In the genomic region with DNA sequence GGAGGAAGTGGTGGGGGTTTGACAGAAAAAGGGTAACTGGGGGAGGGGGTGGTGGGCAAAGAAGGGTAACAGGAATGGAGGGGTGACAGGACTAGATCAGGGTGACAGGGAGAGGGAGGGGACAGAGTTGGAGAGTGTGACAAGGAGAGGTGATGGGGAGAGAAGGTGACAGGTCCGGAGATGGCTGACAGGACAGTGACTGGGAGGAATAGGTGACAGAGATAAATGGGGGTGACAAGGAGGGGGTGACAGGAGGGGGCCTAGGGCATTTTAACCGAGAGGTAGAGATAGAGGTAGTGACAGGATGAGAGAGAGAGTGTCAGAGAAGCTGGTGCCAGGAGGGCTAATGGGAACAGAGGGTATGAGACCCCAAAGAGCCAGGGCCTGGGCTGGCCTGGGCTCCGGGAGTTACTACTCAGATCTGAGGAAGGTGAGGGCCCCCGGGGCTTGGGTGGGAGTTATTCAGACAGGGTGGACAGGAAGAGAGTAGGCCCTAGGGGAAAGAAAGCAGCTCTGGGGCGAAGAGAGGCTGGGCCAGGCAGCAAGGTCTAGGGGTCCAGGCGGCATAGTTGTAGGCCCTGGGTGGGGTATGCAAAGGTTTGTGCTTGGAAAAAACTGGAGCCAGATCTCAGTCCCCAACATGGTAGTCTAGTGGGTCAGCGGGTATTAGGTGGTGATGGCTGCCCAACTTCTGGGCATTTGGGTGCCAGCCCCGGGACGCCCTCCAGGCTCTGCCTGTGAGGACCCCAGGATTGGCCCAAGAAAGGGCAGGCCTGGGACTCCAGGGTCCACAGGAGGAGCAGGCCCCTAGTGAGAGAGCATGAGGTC, we compare ENCODE assay signal across 7 cellular contexts. TPM values are rescaled to one million over a fixed set of nuclear protein-coding genes. Genes with fewer than 3 reads are reported as not detected.
DNase-seq lines count a peak whose midpoint lies in the region; ATAC-seq and TF ChIP-seq lines count a peak whose summit lies in the region.

No MANE protein-coding gene starts in this region.

- no peaks in the 10 kb centered on the region for H3K9me3 Mint-ChIP-seq in WTC11

- H3K4me1 Mint-ChIP-seq in WTC11, result peaks cover 22% of the 10 kb centered on the region

- H3K9me3 ChIP-seq in iPS DF 6.9 (ENCODE audit: control insufficient read depth, insufficient read depth, low read length) (no peaks in the 10 kb centered on the region), spleen (no peaks in the 10 kb centered on the region)

- no peak for ATAC-seq in WTC11
- ATAC-seq in HG03139 (IDR thresholded peaks at IDR 0.05; ENCODE audit: unreplicated experiment), result no peak
- ATAC-seq in HG03108 (IDR thresholded peaks at IDR 0.05; ENCODE audit: unreplicated experiment), result no peak

- intact Hi-C loops in spleen (cut with DNase I; ENCODE audit: low total_unique reads), result no loop called here

- H3K27ac Mint-ChIP-seq in WTC11, result 0 out of 2 replicates have a peak overlapping the region, but pooled peaks have one; percentile 33

- H3K27ac ChIP-seq in iPS DF 6.9 (ENCODE audit: low read length), result no peak overlapping the region
- H3K27ac ChIP-seq in spleen, result peak overlapping the region; percentile 76 to 100 (median 98)

- POLR2A ChIA-PET in HEK293T (lab: Yijun Ruan, JAX), result interaction anchor here (0.8 to 1.2 kb wide), 4 partner anchors 10 to 27 kb away, joined by 3 to 4 read pairs (median 4); partner anchors contain the start of gene GSK3A
- POLR2A ChIA-PET in WTC11 (lab: Charles Lee), result interaction anchor here (1.2 to 1.5 kb wide), 2 partner anchors 10 to 26 kb away, joined by 3 to 5 read pairs; no protein-coding TSS in a partner anchor

- WGBS in iPS DF 6.9 (ENCODE audit: insufficient coverage, insufficient read length), result no CpG with 5 or more reads among the region's 9 CpGs
- WGBS in spleen, 5 donors, result 22 to 40% (median 33%) methylated on average over 7 to 9 of the region's 9 CpGs

- peak overlapping the region; percentile 46; the same call in 1 of the 2 replicates for H3K4me3 ChIP-seq in iPS DF 6.9 (ENCODE audit: low read length)
- H3K4me3 ChIP-seq in spleen, result peak overlapping the region; percentile 33 to 69 (median 50)

- DNase-seq in HEK293T (ENCODE audit: extremely low spot score) (no peak), WTC11 (ENCODE audit: low spot score) (no peak), iPS DF 6.9 (ENCODE audit: low read depth, low spot score) (no peak), spleen (peak; percentile 88), NCI-H69 (lab: John Stamatoyannopoulos, UW) (no peak)

- H3K4me1 ChIP-seq in iPS DF 6.9 (ENCODE audit: control insufficient read depth, insufficient read depth, low read length), result no peaks in the 10 kb centered on the region
- peaks cover 28 to 61% (median 47%) of the 10 kb centered on the region in 6 donors for H3K4me1 ChIP-seq in spleen

- CTCF ChIA-PET in HEK293T (lab: Yijun Ruan, JAX) (interaction anchor here (1.8 kb wide), 1 partner anchor 10 kb away, joined by 5 read pairs; no protein-coding TSS in a partner anchor), WTC11 (lab: Charles Lee) (interaction anchor here (1.6 to 3.2 kb wide), 2 partner anchors 10 to 26 kb away, joined by 4 to 21 read pairs; no protein-coding TSS in a partner anchor)

- TF ChIP-seq CTCF in WTC11 (IDR thresholded peaks at IDR 0.05), result no peak
- TF ChIP-seq CTCF in spleen (IDR thresholded peaks at IDR 0.05 in 8 of 11, conservative IDR thresholded peaks at IDR 0.05 in 3 of 11), result no peak

- TF ChIP-seq POLR2A in spleen (IDR thresholded peaks at IDR 0.05), result no peak

- H3K36me3 ChIP-seq in iPS DF 6.9 (ENCODE audit: control insufficient read depth, insufficient read depth, low read length) (peaks cover 12% of the 10 kb centered on the region; the same call in 1 of the 2 replicates), spleen (peaks cover 0 to 32% (median 31%) of the 10 kb centered on the region in 6 donors)

- H3K27me3 ChIP-seq in iPS DF 6.9 (ENCODE audit: control insufficient read depth, insufficient read depth, low read length), result no peaks in the 10 kb centered on the region
- H3K27me3 ChIP-seq in spleen (replicated peaks in 1 of 7), result no peaks in the 10 kb centered on the region

- H3K36me3 Mint-ChIP-seq in WTC11, result 0 out of 2 replicates have a peak, but pooled peaks cover 2% of the 10 kb centered on the region

- peaks cover 12% of the 10 kb centered on the region for H3K27me3 Mint-ChIP-seq in WTC11 (ENCODE audit: low read depth)

- peak overlapping the region; percentile 80; the same call in 1 of the 2 replicates for H3K4me3 Mint-ChIP-seq in WTC11

TF ChIP-seq in HEK293T, 16 proteins besides CTCF, POLR2A, EP300 and RAD21:
- peak; percentile 29; the same call in 1 of the 2 replicates for TF ChIP-seq PKNOX1 (IDR thresholded peaks at IDR 0.05)
- TF ChIP-seq CTBP1 (IDR thresholded peaks at IDR 0.05; ENCODE audit: borderline replicate concordance), result no peak

TF ChIP-seq in WTC11, 78 proteins besides CTCF, POLR2A, EP300 and RAD21 (continues in another document):
- TF ChIP-seq ESRRA (CRISPR knock-in tag; IDR thresholded peaks at IDR 0.05; ENCODE audit: borderline replicate concordance) (no peak), TCF7 (CRISPR knock-in tag; IDR thresholded peaks at IDR 0.05; ENCODE audit: low read depth) (no peak), PREB (CRISPR knock-in tag; IDR thresholded peaks at IDR 0.05; ENCODE audit: borderline replicate concordance) (no peak), AR (CRISPR knock-in tag; IDR thresholded peaks at IDR 0.05) (no peak)
- TF ChIP-seq, protein P1, sequence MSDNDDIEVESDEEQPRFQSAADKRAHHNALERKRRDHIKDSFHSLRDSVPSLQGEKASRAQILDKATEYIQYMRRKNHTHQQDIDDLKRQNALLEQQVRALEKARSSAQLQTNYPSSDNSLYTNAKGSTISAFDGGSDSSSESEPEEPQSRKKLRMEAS (CRISPR knock-in tag; IDR thresholded peaks at IDR 0.05), result no peak
- TF ChIP-seq, protein P2, sequence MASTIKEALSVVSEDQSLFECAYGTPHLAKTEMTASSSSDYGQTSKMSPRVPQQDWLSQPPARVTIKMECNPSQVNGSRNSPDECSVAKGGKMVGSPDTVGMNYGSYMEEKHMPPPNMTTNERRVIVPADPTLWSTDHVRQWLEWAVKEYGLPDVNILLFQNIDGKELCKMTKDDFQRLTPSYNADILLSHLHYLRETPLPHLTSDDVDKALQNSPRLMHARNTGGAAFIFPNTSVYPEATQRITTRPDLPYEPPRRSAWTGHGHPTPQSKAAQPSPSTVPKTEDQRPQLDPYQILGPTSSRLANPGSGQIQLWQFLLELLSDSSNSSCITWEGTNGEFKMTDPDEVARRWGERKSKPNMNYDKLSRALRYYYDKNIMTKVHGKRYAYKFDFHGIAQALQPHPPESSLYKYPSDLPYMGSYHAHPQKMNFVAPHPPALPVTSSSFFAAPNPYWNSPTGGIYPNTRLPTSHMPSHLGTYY (CRISPR knock-in tag; IDR thresholded peaks at IDR 0.05), result no peak
- TF ChIP-seq, protein P3, sequence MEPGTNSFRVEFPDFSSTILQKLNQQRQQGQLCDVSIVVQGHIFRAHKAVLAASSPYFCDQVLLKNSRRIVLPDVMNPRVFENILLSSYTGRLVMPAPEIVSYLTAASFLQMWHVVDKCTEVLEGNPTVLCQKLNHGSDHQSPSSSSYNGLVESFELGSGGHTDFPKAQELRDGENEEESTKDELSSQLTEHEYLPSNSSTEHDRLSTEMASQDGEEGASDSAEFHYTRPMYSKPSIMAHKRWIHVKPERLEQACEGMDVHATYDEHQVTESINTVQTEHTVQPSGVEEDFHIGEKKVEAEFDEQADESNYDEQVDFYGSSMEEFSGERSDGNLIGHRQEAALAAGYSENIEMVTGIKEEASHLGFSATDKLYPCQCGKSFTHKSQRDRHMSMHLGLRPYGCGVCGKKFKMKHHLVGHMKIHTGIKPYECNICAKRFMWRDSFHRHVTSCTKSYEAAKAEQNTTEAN (CRISPR knock-in tag; IDR thresholded peaks at IDR 0.05), result no peak

RNA-seq across cellular contexts. Expression of gene CIC, which starts 0.7 kb away (rescaled TPM):
- 53.0 to 58.5 TPM (median 55.8 TPM) in 3 replicates for total RNA-seq in WTC11 (2021)
- 100 to 1,000 TPM in 1 of 7 donors, 10 to 100 TPM in 6; 63.8 to 100 (median 76.7) TPM for total RNA-seq in spleen
- 10 to 100 TPM; 12.5 to 43.6 (median 16.8) TPM for polyA plus RNA-seq in spleen

RNA-seq across cellular contexts. Expression of gene ERF, which starts 14.8 kb away (rescaled TPM):
- total RNA-seq in WTC11 (2021), result 65.4 to 67.6 TPM (median 65.9 TPM) in 3 replicates
- total RNA-seq in spleen, result 10 to 100 TPM; 36.8 to 73.1 (median 56.4) TPM
- polyA plus RNA-seq in spleen, result 10 to 100 TPM; 13.5 to 49.7 (median 17.7) TPM

RNA-seq across cellular contexts. Expression of gene GSK3A, which starts 27.3 kb away (rescaled TPM):
- total RNA-seq in WTC11 (2021) (49.8 to 50.8 TPM (median 49.9 TPM) in 3 replicates), spleen (10 to 100 TPM; 20.8 to 33.1 (median 31.1) TPM)
- 10 to 100 TPM; 22.7 to 39.3 (median 26.4) TPM for polyA plus RNA-seq in spleen

RNA-seq across cellular contexts. Expression of gene PRR19, which starts 32.2 kb away (rescaled TPM):
- total RNA-seq in WTC11 (2021), result 3.6 to 5.0 TPM (median 3.7 TPM) in 3 replicates
- total RNA-seq in spleen, result 1 to 10 TPM in 2 of 7 donors, under 1 TPM in 3, not detected in 2; 0.46 to 1.2 (median 0.60) TPM
- under 1 TPM; 0.33 to 0.61 (median 0.49) TPM for polyA plus RNA-seq in spleen

RNA-seq across cellular contexts. Expression of gene PAFAH1B3, which starts 32.7 kb away (rescaled TPM):
- total RNA-seq in WTC11 (2021) (118 to 126 TPM (median 119 TPM) in 3 replicates), spleen (10 to 100 TPM; 13.7 to 20.3 (median 15.5) TPM)
- polyA plus RNA-seq in spleen, result 10 to 100 TPM; 24.3 to 34.3 (median 29.9) TPM
